8 cellular contexts compared by ENCODE assay signal in genomic region chr17:63842173-63842539, GRCh38. TPM values are rescaled to one million over a fixed set of nuclear protein-coding genes. Genes with fewer than 3 reads are reported as not detected.
DNase-seq lines count a peak whose midpoint lies in the region; ATAC-seq and TF ChIP-seq lines count a peak whose summit lies in the region.

No MANE protein-coding gene starts in this region.

- H3K36me3 ChIP-seq in SJSA1, result peaks cover 13% of the 10 kb centered on the region
- H3K36me3 ChIP-seq in esophagus muscularis mucosa, result peaks cover 0 to 5% (median 3%) of the 10 kb centered on the region in 4 donors

- peak; percentile 7 for ATAC-seq in HG02870 (IDR thresholded peaks at IDR 0.05; ENCODE audit: unreplicated experiment)

- intact Hi-C loops in esophagus muscularis mucosa (cut with DNase I), result no loop called here

- TF ChIP-seq CTCF in esophagus muscularis mucosa (IDR thresholded peaks at IDR 0.05) (no peak), osteocyte (IDR thresholded peaks at IDR 0.05) (no peak)

- POLR2A ChIA-PET in activated CD4-positive, alpha-beta T cell treated with anti-CD3 and anti-CD28 coated beads, Interleukin-2, amount 10 ng/mL, durations not matched to agents 7 days and 5 days (lab: Charles Lee), result no interaction called here

- H3K4me3 ChIP-seq in SJSA1 (peak overlapping the region; percentile 84), esophagus muscularis mucosa (peak overlapping the region; percentile 92 to 97 (median 92))

- TF ChIP-seq POLR2A in esophagus muscularis mucosa (IDR thresholded peaks at IDR 0.05; ENCODE audit: low read depth), result no peak

- no peaks in the 10 kb centered on the region for H3K27me3 ChIP-seq in SJSA1 (replicated peaks)
- no peaks in the 10 kb centered on the region for H3K27me3 ChIP-seq in esophagus muscularis mucosa

- H3K9me3 Mint-ChIP-seq in activated CD4-positive, alpha-beta T cell treated with anti-CD3 and anti-CD28 coated beads, Interleukin-2, amount 10 ng/mL, durations not matched to agents 7 days and 5 days, result no peaks in the 10 kb centered on the region
- no peaks in the 10 kb centered on the region for H3K9me3 Mint-ChIP-seq in osteocyte (ENCODE audit: unreplicated experiment)

- no peaks in the 10 kb centered on the region; the same call in 1 of the 2 replicates for H3K9me3 ChIP-seq in SJSA1 (replicated peaks)
- no peaks in the 10 kb centered on the region for H3K9me3 ChIP-seq in esophagus muscularis mucosa

- CTCF ChIA-PET in activated CD4-positive, alpha-beta T cell treated with anti-CD3 and anti-CD28 coated beads, Interleukin-2, amount 10 ng/mL, durations not matched to agents 7 days and 5 days (lab: Charles Lee), result interaction anchor here (0.6 to 2.3 kb wide), 5 partner anchors 10 to 63 kb away, joined by 3 to 9 read pairs (median 3); partner anchors contain the start of gene PSMC5

- H3K27me3 Mint-ChIP-seq in activated CD4-positive, alpha-beta T cell treated with anti-CD3 and anti-CD28 coated beads, Interleukin-2, amount 10 ng/mL, durations not matched to agents 7 days and 5 days, result no peaks in the 10 kb centered on the region
- H3K27me3 Mint-ChIP-seq in osteocyte (ENCODE audit: unreplicated experiment), result no peaks in the 10 kb centered on the region

- DNase-seq in activated CD4-positive, alpha-beta T cell treated with anti-CD3 and anti-CD28 coated beads, Interleukin-2, amount 10 ng/mL, durations not matched to agents 7 days and 5 days, result no peak
- DNase-seq in activated CD4-positive, alpha-beta T cell treated with anti-CD3 and anti-CD28 coated beads, Interleukin-2, amount 50 U/mL, for 48 hours, result no peak
- DNase-seq in SJSA1 (ENCODE audit: low read depth in 1 of 2, low spot score in 2 of 2) (peak; percentile 52 to 60), esophagus muscularis mucosa (ENCODE audit: extremely low spot score) (no peak), osteocyte (ENCODE audit: extremely low spot score, unreplicated experiment) (no peak), cerebellum (ENCODE audit: low spot score) (no peak), NAMALWA (ENCODE audit: low spot score) (no peak)

- H3K36me3 Mint-ChIP-seq in activated CD4-positive, alpha-beta T cell treated with anti-CD3 and anti-CD28 coated beads, Interleukin-2, amount 10 ng/mL, durations not matched to agents 7 days and 5 days (ENCODE audit: low read depth), result peaks cover 9% of the 10 kb centered on the region
- H3K36me3 Mint-ChIP-seq in osteocyte (ENCODE audit: unreplicated experiment), result peaks cover under 1% of the 10 kb centered on the region

- H3K4me1 ChIP-seq in SJSA1 (replicated peaks) (peaks cover 19% of the 10 kb centered on the region), esophagus muscularis mucosa (peaks cover 54 to 57% (median 56%) of the 10 kb centered on the region in 4 donors)

- peak overlapping the region; percentile 88 for H3K27ac Mint-ChIP-seq in activated CD4-positive, alpha-beta T cell treated with anti-CD3 and anti-CD28 coated beads, Interleukin-2, amount 10 ng/mL, durations not matched to agents 7 days and 5 days
- H3K27ac Mint-ChIP-seq in osteocyte (ENCODE audit: unreplicated experiment), result peak overlapping the region; percentile 93

- peak overlapping the region; percentile 83 for H3K4me3 Mint-ChIP-seq in activated CD4-positive, alpha-beta T cell treated with anti-CD3 and anti-CD28 coated beads, Interleukin-2, amount 10 ng/mL, durations not matched to agents 7 days and 5 days
- H3K4me3 Mint-ChIP-seq in osteocyte (ENCODE audit: unreplicated experiment), result peak overlapping the region; percentile 97

- peaks cover 41% of the 10 kb centered on the region for H3K4me1 Mint-ChIP-seq in activated CD4-positive, alpha-beta T cell treated with anti-CD3 and anti-CD28 coated beads, Interleukin-2, amount 10 ng/mL, durations not matched to agents 7 days and 5 days
- H3K4me1 Mint-ChIP-seq in osteocyte (ENCODE audit: unreplicated experiment), result peaks cover 41% of the 10 kb centered on the region

- under 1% methylated on average over 29 of the region's 36 CpGs for WGBS in esophagus muscularis mucosa

- TF ChIP-seq EP300 in esophagus muscularis mucosa (IDR thresholded peaks at IDR 0.05), result no peak

- peak overlapping the region; percentile 37; the same call in 1 of the 2 replicates for H3K27ac ChIP-seq in SJSA1
- peak overlapping the region; percentile 97 to 98 (median 98) for H3K27ac ChIP-seq in esophagus muscularis mucosa (replicated peaks in 1 of 4)

RNA-seq across cellular contexts. Expression of gene SMARCD2, which starts 0.3 kb away (rescaled TPM):
- total RNA-seq in activated CD4-positive, alpha-beta T cell treated with anti-CD3 and anti-CD28 coated beads, Interleukin-2, amount 10 ng/mL, durations not matched to agents 7 days and 5 days, result 100 to 1,000 TPM; 133 to 138 TPM
- total RNA-seq in SJSA1 (2014; rRNA removed; shearing (Covaris generic)), result 75.9 and 115 TPM in 2 replicates
- 100 to 1,000 TPM; 112 to 136 (median 127) TPM for total RNA-seq in esophagus muscularis mucosa
- total RNA-seq in osteocyte, result 42.6 and 44.7 TPM in 2 replicates
- 16.3 TPM for total RNA-seq in cerebellum

RNA-seq across cellular contexts. Expression of gene FTSJ3, which starts 14.7 kb away (rescaled TPM):
- 10 to 100 TPM; 49.2 to 55.0 TPM for total RNA-seq in activated CD4-positive, alpha-beta T cell treated with anti-CD3 and anti-CD28 coated beads, Interleukin-2, amount 10 ng/mL, durations not matched to agents 7 days and 5 days
- total RNA-seq in SJSA1 (2014; rRNA removed; shearing (Covaris generic)), result 68.9 and 80.2 TPM in 2 replicates
- total RNA-seq in esophagus muscularis mucosa, result 10 to 100 TPM; 46.8 to 72.4 (median 56.2) TPM
- total RNA-seq in osteocyte, result 36.1 and 37.4 TPM in 2 replicates
- total RNA-seq in cerebellum, result 24.9 TPM

RNA-seq across cellular contexts. Expression of gene PSMC5, which starts 14.9 kb away (rescaled TPM):
- 100 to 1,000 TPM; 119 to 155 TPM for total RNA-seq in activated CD4-positive, alpha-beta T cell treated with anti-CD3 and anti-CD28 coated beads, Interleukin-2, amount 10 ng/mL, durations not matched to agents 7 days and 5 days
- 54.4 and 63.7 TPM in 2 replicates for total RNA-seq in SJSA1 (2014; rRNA removed; shearing (Covaris generic))
- total RNA-seq in esophagus muscularis mucosa (100 to 1,000 TPM in 1 of 4 donors, 10 to 100 TPM in 3; 71.2 to 117 (median 92.1) TPM), osteocyte (98.5 and 106 TPM in 2 replicates), cerebellum (27.5 TPM)

RNA-seq across cellular contexts. Expression of gene CSH2, which starts 31.3 kb away (rescaled TPM):
- total RNA-seq in activated CD4-positive, alpha-beta T cell treated with anti-CD3 and anti-CD28 coated beads, Interleukin-2, amount 10 ng/mL, durations not matched to agents 7 days and 5 days, result not detected
- total RNA-seq in SJSA1 (2014; rRNA removed; shearing (Covaris generic)), result not detected in 2 replicates
- total RNA-seq in esophagus muscularis mucosa, result not detected
- total RNA-seq in osteocyte, result not detected in 2 replicates
- total RNA-seq in cerebellum, result 1.8 TPM

RNA-seq across cellular contexts. Expression of gene GH2, which starts 39.6 kb away (rescaled TPM):
- total RNA-seq in activated CD4-positive, alpha-beta T cell treated with anti-CD3 and anti-CD28 coated beads, Interleukin-2, amount 10 ng/mL, durations not matched to agents 7 days and 5 days, result not detected
- not detected in 2 replicates for total RNA-seq in SJSA1 (2014; rRNA removed; shearing (Covaris generic))
- total RNA-seq in esophagus muscularis mucosa, result not detected
- not detected in 2 replicates for total RNA-seq in osteocyte
- not detected for total RNA-seq in cerebellum

Comparison
In these comparisons a context has a peak if more than half of its experiments do, and no peak if none do; other contexts are left out.
1. DNase-seq: peak in SJSA1 (2 of 2); none in activated CD4-positive, alpha-beta T cell treated with anti-CD3 and anti-CD28 coated beads, Interleukin-2, amount 10 ng/mL, durations not matched to agents 7 days and 5 days (single experiment), activated CD4-positive, alpha-beta T cell treated with anti-CD3 and anti-CD28 coated beads, Interleukin-2, amount 50 U/mL, for 48 hours (0 of 2), esophagus muscularis mucosa (single experiment), osteocyte (single experiment), cerebellum (single experiment) and NAMALWA (single experiment).